Comparison of ENCODE assay signal across 8 cellular contexts in the genomic region with DNA sequence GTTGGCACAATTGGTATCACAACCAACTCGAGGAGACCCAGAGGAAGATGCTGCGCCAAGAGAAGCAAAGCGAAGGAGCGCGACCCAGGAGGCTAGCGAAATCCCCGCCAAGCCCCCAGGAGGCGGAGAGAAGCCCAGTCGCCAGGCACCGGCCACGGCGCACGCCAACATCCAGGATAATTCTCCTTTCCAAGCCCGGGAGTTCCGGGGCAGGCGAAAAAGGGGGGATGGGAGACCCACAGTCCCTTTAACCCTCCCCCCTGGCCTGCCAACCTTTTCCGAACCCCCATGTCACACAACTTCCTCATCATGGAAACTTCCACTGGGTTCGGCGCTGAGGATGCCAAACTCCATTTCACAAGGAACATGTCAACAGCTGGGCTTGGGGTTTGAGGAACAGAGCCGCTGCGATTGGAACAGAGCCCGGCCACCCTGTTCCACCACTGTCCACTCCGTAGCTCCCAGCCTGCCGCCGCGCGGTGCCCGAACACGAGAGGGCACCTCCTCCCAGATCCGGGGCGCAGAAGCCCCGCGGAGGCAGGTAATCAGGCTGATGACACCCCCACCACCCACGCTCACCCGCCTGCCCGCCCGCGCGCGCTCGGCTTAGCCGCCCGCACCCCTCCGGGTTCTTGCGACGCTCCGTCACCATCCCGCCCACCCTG. TPM values are rescaled to one million over a fixed set of nuclear protein-coding genes. Genes with fewer than 3 reads are reported as not detected.
DNase-seq lines count a peak whose midpoint lies in the region; ATAC-seq and TF ChIP-seq lines count a peak whose summit lies in the region.

No MANE protein-coding gene starts in this region.

- peak overlapping the region; percentile 81 for H3K56ac ChIP-seq in mesendoderm (ENCODE audit: low read length)

- TF ChIP-seq CTCF in OCI-LY3 (IDR thresholded peaks at IDR 0.05; ENCODE audit: low read depth, low read length): no peak
- no peak for TF ChIP-seq CTCF in epithelial cell of proximal tubule (conservative IDR thresholded peaks at IDR 0.05; ENCODE audit: low read depth, low read length)
- no peak for TF ChIP-seq CTCF in type B pancreatic cell (conservative IDR thresholded peaks at IDR 0.05)

- H3K36me3 ChIP-seq in OCI-LY3 (replicated peaks; ENCODE audit: low read depth, low read length) (no peaks in the 10 kb centered on the region), mesendoderm (ENCODE audit: control insufficient read depth, insufficient read depth, low read length) (no peaks in the 10 kb centered on the region)

- H2AFZ ChIP-seq in OCI-LY3 (ENCODE audit: low read depth, low read length): no peak overlapping the region

- no peak overlapping the region for H4K8ac ChIP-seq in mesendoderm (ENCODE audit: low read depth, low read length)

- peaks cover 55% of the 10 kb centered on the region for H3K27me3 Mint-ChIP-seq in type B pancreatic cell
- peaks cover 61% of the 10 kb centered on the region for H3K27me3 Mint-ChIP-seq in activated T-cell treated with anti-CD3 and anti-CD28 coated beads, Interleukin-2, amount 50 U/mL, for 72 hours (ENCODE audit: low read depth)

- H2BK5ac ChIP-seq in mesendoderm (ENCODE audit: low read length): no peak overlapping the region

- no peak overlapping the region for H2BK120ac ChIP-seq in mesendoderm (ENCODE audit: low read depth, low read length)

- no peaks in the 10 kb centered on the region for H3K9me3 Mint-ChIP-seq in type B pancreatic cell
- no peaks in the 10 kb centered on the region for H3K9me3 Mint-ChIP-seq in activated T-cell treated with anti-CD3 and anti-CD28 coated beads, Interleukin-2, amount 50 U/mL, for 72 hours

- no peak overlapping the region for H3K9ac ChIP-seq in OCI-LY3 (ENCODE audit: low read length)
- peak overlapping the region; percentile 53 for H3K9ac ChIP-seq in mesendoderm (ENCODE audit: low read length)

- no peaks in the 10 kb centered on the region for H3K9me3 ChIP-seq in OCI-LY3 (ENCODE audit: insufficient read depth, low read length)

- H3K4ac ChIP-seq in mesendoderm (ENCODE audit: low read depth, low read length): no peak overlapping the region

- H3K27ac Mint-ChIP-seq in type B pancreatic cell: peak overlapping the region; percentile 92
- no peak overlapping the region for H3K27ac Mint-ChIP-seq in activated T-cell treated with anti-CD3 and anti-CD28 coated beads, Interleukin-2, amount 50 U/mL, for 72 hours

- H4K20me1 ChIP-seq in OCI-LY3 (ENCODE audit: insufficient read depth, low read length): peaks cover 8% of the 10 kb centered on the region; the same call in 1 of the 2 replicates

- H3K27ac ChIP-seq in OCI-LY3 (ENCODE audit: low read length): no peak overlapping the region
- H3K27ac ChIP-seq in mesendoderm (ENCODE audit: low read depth, low read length): no peak overlapping the region

- no peak for ATAC-seq in HG03159 (IDR thresholded peaks at IDR 0.05; ENCODE audit: unreplicated experiment)
- ATAC-seq in activated T-cell treated with anti-CD3 and anti-CD28 coated beads, Interleukin-2, amount 50 U/mL, for 72 hours (replicated peaks in 1 of 2): no peak

- DNase-seq in D341Med (ENCODE audit: low spot score): peak; percentile 60
- no peak for DNase-seq in epithelial cell of proximal tubule (ENCODE audit: low read depth)
- peak; percentile 60 for DNase-seq in mesendoderm
- DNase-seq in type B pancreatic cell (ENCODE audit: extremely low spot score, unreplicated experiment): peak; percentile 69
- DNase-seq in activated CD8-positive, alpha-beta memory T cell treated with anti-CD3 and anti-CD28 coated beads, Interleukin-2, amount 50 U/mL, for 48 hours: no peak
- no peak for DNase-seq in activated T-cell treated with anti-CD3 and anti-CD28 coated beads, Interleukin-2, amount 50 U/mL, for 72 hours

- peak overlapping the region; percentile 94 for H3K4me3 Mint-ChIP-seq in type B pancreatic cell
- peak overlapping the region in 1 of 2 donors; percentile 58 for H3K4me3 Mint-ChIP-seq in activated T-cell treated with anti-CD3 and anti-CD28 coated beads, Interleukin-2, amount 50 U/mL, for 72 hours

- no peak overlapping the region for H2AK5ac ChIP-seq in mesendoderm (ENCODE audit: low read length)

- peaks cover 18% of the 10 kb centered on the region for H3K4me1 ChIP-seq in OCI-LY3 (ENCODE audit: low read length)
- H3K4me1 ChIP-seq in mesendoderm (ENCODE audit: control insufficient read depth, low read depth, low read length): peaks cover 2% of the 10 kb centered on the region

- H3K23ac ChIP-seq in mesendoderm (ENCODE audit: low read length): peak overlapping the region; percentile 57

- H3K4me3 ChIP-seq in OCI-LY3 (ENCODE audit: low read length): no peak overlapping the region
- H3K4me3 ChIP-seq in epithelial cell of proximal tubule (ENCODE audit: low read depth, low read length): peak overlapping the region; percentile 86
- peak overlapping the region; percentile 42 for H3K4me3 ChIP-seq in mesendoderm (ENCODE audit: low read length)

- H3K79me1 ChIP-seq in mesendoderm (ENCODE audit: low read length): no peaks in the 10 kb centered on the region

- H3K4me2 ChIP-seq in OCI-LY3 (ENCODE audit: low read length) (peak overlapping the region; percentile 47; the same call in 1 of the 2 replicates), mesendoderm (ENCODE audit: low read length) (peak overlapping the region; percentile 98)

- no peak overlapping the region for H4K5ac ChIP-seq in mesendoderm (ENCODE audit: low read length)

- no peaks in the 10 kb centered on the region for H3K36me3 Mint-ChIP-seq in type B pancreatic cell
- H3K36me3 Mint-ChIP-seq in activated T-cell treated with anti-CD3 and anti-CD28 coated beads, Interleukin-2, amount 50 U/mL, for 72 hours (ENCODE audit: insufficient read depth in 2 of 2): peaks cover 0 to 1% of the 10 kb centered on the region in 2 donors

- H3K79me2 ChIP-seq in OCI-LY3 (ENCODE audit: low read length) (no peaks in the 10 kb centered on the region), mesendoderm (ENCODE audit: control insufficient read depth, insufficient read depth, low read length) (no peaks in the 10 kb centered on the region)

- H3K27me3 ChIP-seq in OCI-LY3 (ENCODE audit: low read depth, low read length): peaks cover 55% of the 10 kb centered on the region
- H3K27me3 ChIP-seq in mesendoderm (ENCODE audit: insufficient read depth, low read length, poor library complexity): peaks cover 2% of the 10 kb centered on the region

- no peak overlapping the region for H3K18ac ChIP-seq in mesendoderm (ENCODE audit: low read length)

- no peak overlapping the region for H2BK15ac ChIP-seq in mesendoderm (replicated peaks; ENCODE audit: low read depth)

- H3K4me1 Mint-ChIP-seq in type B pancreatic cell (ENCODE audit: unreplicated experiment): peaks cover 8% of the 10 kb centered on the region
- peaks cover 7% of the 10 kb centered on the region for H3K4me1 Mint-ChIP-seq in activated T-cell treated with anti-CD3 and anti-CD28 coated beads, Interleukin-2, amount 50 U/mL, for 72 hours (ENCODE audit: low read depth)

- no CpG with 5 or more reads among the region's 48 CpGs for WGBS in mesendoderm (ENCODE audit: extremely low coverage, insufficient coverage, low lambda C conversion rate)

RNA-seq across cellular contexts. Expression of gene THRB, which starts 0.6 kb away (rescaled TPM):
- total RNA-seq in epithelial cell of proximal tubule (2.1 and 11.8 TPM in 2 replicates), type B pancreatic cell (ENCODE audit: low replicate concordance) (15.6 and 27.3 TPM in 2 replicates)
- 0.37 TPM for polyA plus RNA-seq in mesendoderm (2013, experiment 1 of 2)
- 0.52 TPM for polyA plus RNA-seq in mesendoderm (2013, experiment 2 of 2)
- total RNA-seq in activated T-cell treated with anti-CD3 and anti-CD28 coated beads, Interleukin-2, amount 50 U/mL, for 72 hours: not detected

Comparison
In these comparisons a context has a peak if more than half of its experiments do, and no peak if none do; other contexts are left out.
1. DNase-seq: peak in D341Med (single experiment), mesendoderm (single experiment) and type B pancreatic cell (single experiment); none in epithelial cell of proximal tubule (single experiment), activated CD8-positive, alpha-beta memory T cell treated with anti-CD3 and anti-CD28 coated beads, Interleukin-2, amount 50 U/mL, for 48 hours (single experiment) and activated T-cell treated with anti-CD3 and anti-CD28 coated beads, Interleukin-2, amount 50 U/mL, for 72 hours (0 of 2).